Comparison of ENCODE assay signal across 8 cellular contexts in the genomic region with DNA sequence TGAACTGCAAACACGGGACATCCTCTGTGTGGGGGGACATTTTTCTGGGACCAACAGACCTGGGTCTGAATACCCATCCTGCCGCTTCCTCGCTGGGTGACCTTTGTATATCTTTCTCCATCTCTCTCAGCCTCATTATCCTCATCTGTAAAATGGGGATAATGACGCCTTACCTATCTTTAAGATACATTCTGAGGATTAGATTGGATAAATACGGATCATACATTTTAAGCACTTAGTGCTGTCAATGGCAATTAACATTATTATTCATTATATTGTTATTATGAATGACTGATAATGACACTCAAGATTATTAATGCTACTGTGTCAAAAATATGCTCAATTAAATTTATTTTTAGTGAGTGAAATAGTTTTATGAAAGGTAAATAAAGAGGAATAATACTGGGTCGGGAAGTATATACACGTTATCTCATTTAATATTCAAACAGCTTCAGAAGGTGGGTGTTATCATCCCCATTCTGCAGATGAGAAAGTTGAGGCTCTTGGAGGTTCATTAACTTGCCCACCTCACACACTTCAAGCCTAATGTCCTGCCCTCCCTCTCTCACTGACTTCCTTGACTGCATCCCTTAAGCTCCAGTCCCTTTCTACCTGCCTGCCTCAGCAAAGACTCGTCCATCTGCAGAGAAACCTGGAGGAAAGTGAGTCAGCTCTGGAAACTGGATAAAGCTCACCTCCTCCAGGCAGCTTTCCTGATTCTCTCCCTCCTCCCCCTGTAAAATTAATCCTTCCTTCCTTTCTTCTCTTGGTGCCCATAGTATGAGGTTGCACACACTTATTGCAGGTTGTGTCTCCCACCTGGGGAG.
A peak's percentile ranks its signal among the peaks of the same experiment; 100 is the strongest.
DNase-seq lines count a peak whose midpoint lies in the region; ATAC-seq and TF ChIP-seq lines count a peak whose summit lies in the region.

No MANE protein-coding gene starts in this region.

- H3K27ac Mint-ChIP-seq in T-cell = peak overlapping the region; percentile 46 to 61

- no peaks in the 10 kb centered on the region for H3K79me2 ChIP-seq in fibroblast of lung (ENCODE audit: control insufficient read depth, insufficient read depth, low read length)

- no peaks in the 10 kb centered on the region for H3K9me3 ChIP-seq in ES-I3 (ENCODE audit: control insufficient read depth, insufficient read depth, low read length)
- H3K9me3 ChIP-seq in fibroblast of lung (ENCODE audit: control insufficient read depth, insufficient read depth, low read depth, low read length) = no peaks in the 10 kb centered on the region

- DNase-seq in T-cell (no peak), fibroblast of lung (ENCODE audit: low read depth in 2 of 2) (no peak), NCI-H1105 (lab: John Stamatoyannopoulos, UW) (no peak)

- no peaks in the 10 kb centered on the region for H3K36me3 Mint-ChIP-seq in T-cell

- peak overlapping the region; percentile 15 to 60 (median 38) for H3K4me3 ChIP-seq in fibroblast of lung (replicated peaks in 1 of 4; ENCODE audit: control extremely low read depth in 1 of 4, insufficient read depth in 1 of 4, low read depth in 3 of 4, low read length in 4 of 4)
- H3K4me3 ChIP-seq in rectal smooth muscle tissue (ENCODE audit: low read length) = peak overlapping the region; percentile 72

- no peaks in the 10 kb centered on the region for H3K36me3 ChIP-seq in ES-I3 (ENCODE audit: insufficient read depth, low read length)
- no peaks in the 10 kb centered on the region for H3K36me3 ChIP-seq in fibroblast of lung (ENCODE audit: control insufficient read depth, insufficient read depth, low read length)
- H3K36me3 ChIP-seq in rectal smooth muscle tissue (ENCODE audit: control insufficient read depth, insufficient read depth, low read length) = no peaks in the 10 kb centered on the region

- H3K4me1 ChIP-seq in ES-I3 (ENCODE audit: insufficient read depth, low read length) (peaks cover 3% of the 10 kb centered on the region), fibroblast of lung (ENCODE audit: control insufficient read depth, extremely low read depth, insufficient read depth, low read length) (peaks cover 3% of the 10 kb centered on the region), rectal smooth muscle tissue (ENCODE audit: control insufficient read depth, insufficient read depth, low read length) (peaks cover 14% of the 10 kb centered on the region)

- H4K20me1 ChIP-seq in fibroblast of lung (ENCODE audit: control insufficient read depth, extremely low read depth, insufficient read depth, low read length) = no peaks in the 10 kb centered on the region

- no peaks in the 10 kb centered on the region for H3K9me3 Mint-ChIP-seq in T-cell

- H3K27ac ChIP-seq in fibroblast of lung (ENCODE audit: insufficient read depth, low read length) (peak overlapping the region; percentile 80), rectal smooth muscle tissue (ENCODE audit: low read depth, low read length) (peak overlapping the region; percentile 97)

- H3K9ac ChIP-seq in ES-I3 (ENCODE audit: low read depth, low read length) (peak overlapping the region; percentile 63; the same call in 1 of the 2 replicates), fibroblast of lung (ENCODE audit: insufficient read depth, low read length) (peak overlapping the region; percentile 84), rectal smooth muscle tissue (ENCODE audit: low read length) (peak overlapping the region; percentile 75)

- TF ChIP-seq CTCF in fibroblast of lung (conservative IDR thresholded peaks at IDR 0.05 in 1 of 2, IDR thresholded peaks at IDR 0.05 in 1 of 2; ENCODE audit: low read depth in 1 of 2, low read length in 2 of 2) = no peak

- H3K4me3 Mint-ChIP-seq in T-cell = peak overlapping the region; percentile 38 to 84 (median 78)

- peaks cover 7 to 18% (median 13%) of the 10 kb centered on the region in 3 donors for H3K4me1 Mint-ChIP-seq in T-cell

- no peak for ATAC-seq in T-cell (replicated peaks in 1 of 4)
- ATAC-seq in GM18517 (IDR thresholded peaks at IDR 0.05; ENCODE audit: unreplicated experiment) = no peak
- ATAC-seq in GM21723 (IDR thresholded peaks at IDR 0.05; ENCODE audit: unreplicated experiment) = no peak
- no peak for ATAC-seq in HG03378 (IDR thresholded peaks at IDR 0.05; ENCODE audit: unreplicated experiment)

- POLR2A ChIA-PET in T-cell (lab: Charles Lee) = no interaction called here

- peak overlapping the region; percentile 51 for H2AFZ ChIP-seq in fibroblast of lung (ENCODE audit: low read length)

- H3K27me3 Mint-ChIP-seq in T-cell = no peaks in the 10 kb centered on the region

- peak overlapping the region; percentile 48 for H3K4me2 ChIP-seq in fibroblast of lung (ENCODE audit: extremely low read depth, insufficient read depth, low read length)

- CTCF ChIA-PET in T-cell (lab: Charles Lee) = no interaction called here

- no peaks in the 10 kb centered on the region for H3K27me3 ChIP-seq in fibroblast of lung (ENCODE audit: control insufficient read depth, insufficient read depth, low read length)
- H3K27me3 ChIP-seq in rectal smooth muscle tissue (ENCODE audit: control insufficient read depth, insufficient read depth, low read length) = no peaks in the 10 kb centered on the region
